Comparison of ENCODE assay signal across 1 cellular context in the genomic region with DNA sequence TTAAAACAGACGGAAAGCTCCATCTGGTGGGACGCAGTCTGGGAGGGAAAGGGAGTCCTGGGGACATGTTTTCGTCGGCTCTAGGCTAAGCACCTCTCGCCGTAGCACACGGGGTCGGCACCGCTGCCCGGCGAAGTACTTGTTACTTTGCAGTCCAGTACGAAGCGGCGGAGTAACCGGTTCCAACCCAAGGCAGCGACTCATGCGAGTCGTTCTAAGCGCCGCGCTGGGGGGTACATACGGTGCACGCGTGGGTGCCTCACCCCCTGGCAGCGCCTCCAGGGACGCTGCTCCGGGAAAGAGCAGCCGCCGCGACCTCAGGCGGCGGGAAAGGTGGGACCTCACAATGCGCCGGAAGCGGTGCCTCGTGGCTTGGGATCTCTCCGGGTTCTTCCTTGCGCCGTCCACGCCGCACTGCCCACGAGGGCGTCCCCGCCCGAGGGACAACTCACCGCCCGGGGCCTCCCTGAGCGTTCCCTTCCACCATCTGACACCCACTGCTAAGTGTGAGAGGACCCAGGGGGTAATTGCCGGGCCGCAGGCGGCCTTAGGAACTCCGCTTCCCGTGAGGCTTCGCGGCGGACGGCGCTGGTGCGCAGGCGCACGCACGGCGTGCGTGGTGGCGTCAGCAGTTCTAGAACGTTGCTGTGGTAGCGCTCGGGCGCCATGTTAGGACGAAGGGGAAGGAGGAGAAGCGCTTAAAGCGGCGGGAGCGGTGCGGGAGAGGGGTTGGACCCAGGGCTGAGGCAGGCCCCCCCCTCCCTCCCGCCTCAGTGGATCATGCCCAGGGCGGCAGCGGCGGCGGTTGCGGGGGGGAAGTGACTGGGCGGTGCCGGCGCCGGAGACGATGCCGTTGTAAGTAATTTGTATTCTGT.
A peak's percentile ranks its signal among the peaks of the same experiment; 100 is the strongest.
TF ChIP-seq lines count a peak whose summit lies in the region.

A gene (plus strand): TSS at position 637 of the 875 bp plus-strand sequence. CDS start 211 bp downstream, at position 848.

TF ChIP-seq in K562, 482 proteins besides CTCF, POLR2A, EP300 and RAD21 (continued from another document and continues in another):
- TF ChIP-seq, protein P1, sequence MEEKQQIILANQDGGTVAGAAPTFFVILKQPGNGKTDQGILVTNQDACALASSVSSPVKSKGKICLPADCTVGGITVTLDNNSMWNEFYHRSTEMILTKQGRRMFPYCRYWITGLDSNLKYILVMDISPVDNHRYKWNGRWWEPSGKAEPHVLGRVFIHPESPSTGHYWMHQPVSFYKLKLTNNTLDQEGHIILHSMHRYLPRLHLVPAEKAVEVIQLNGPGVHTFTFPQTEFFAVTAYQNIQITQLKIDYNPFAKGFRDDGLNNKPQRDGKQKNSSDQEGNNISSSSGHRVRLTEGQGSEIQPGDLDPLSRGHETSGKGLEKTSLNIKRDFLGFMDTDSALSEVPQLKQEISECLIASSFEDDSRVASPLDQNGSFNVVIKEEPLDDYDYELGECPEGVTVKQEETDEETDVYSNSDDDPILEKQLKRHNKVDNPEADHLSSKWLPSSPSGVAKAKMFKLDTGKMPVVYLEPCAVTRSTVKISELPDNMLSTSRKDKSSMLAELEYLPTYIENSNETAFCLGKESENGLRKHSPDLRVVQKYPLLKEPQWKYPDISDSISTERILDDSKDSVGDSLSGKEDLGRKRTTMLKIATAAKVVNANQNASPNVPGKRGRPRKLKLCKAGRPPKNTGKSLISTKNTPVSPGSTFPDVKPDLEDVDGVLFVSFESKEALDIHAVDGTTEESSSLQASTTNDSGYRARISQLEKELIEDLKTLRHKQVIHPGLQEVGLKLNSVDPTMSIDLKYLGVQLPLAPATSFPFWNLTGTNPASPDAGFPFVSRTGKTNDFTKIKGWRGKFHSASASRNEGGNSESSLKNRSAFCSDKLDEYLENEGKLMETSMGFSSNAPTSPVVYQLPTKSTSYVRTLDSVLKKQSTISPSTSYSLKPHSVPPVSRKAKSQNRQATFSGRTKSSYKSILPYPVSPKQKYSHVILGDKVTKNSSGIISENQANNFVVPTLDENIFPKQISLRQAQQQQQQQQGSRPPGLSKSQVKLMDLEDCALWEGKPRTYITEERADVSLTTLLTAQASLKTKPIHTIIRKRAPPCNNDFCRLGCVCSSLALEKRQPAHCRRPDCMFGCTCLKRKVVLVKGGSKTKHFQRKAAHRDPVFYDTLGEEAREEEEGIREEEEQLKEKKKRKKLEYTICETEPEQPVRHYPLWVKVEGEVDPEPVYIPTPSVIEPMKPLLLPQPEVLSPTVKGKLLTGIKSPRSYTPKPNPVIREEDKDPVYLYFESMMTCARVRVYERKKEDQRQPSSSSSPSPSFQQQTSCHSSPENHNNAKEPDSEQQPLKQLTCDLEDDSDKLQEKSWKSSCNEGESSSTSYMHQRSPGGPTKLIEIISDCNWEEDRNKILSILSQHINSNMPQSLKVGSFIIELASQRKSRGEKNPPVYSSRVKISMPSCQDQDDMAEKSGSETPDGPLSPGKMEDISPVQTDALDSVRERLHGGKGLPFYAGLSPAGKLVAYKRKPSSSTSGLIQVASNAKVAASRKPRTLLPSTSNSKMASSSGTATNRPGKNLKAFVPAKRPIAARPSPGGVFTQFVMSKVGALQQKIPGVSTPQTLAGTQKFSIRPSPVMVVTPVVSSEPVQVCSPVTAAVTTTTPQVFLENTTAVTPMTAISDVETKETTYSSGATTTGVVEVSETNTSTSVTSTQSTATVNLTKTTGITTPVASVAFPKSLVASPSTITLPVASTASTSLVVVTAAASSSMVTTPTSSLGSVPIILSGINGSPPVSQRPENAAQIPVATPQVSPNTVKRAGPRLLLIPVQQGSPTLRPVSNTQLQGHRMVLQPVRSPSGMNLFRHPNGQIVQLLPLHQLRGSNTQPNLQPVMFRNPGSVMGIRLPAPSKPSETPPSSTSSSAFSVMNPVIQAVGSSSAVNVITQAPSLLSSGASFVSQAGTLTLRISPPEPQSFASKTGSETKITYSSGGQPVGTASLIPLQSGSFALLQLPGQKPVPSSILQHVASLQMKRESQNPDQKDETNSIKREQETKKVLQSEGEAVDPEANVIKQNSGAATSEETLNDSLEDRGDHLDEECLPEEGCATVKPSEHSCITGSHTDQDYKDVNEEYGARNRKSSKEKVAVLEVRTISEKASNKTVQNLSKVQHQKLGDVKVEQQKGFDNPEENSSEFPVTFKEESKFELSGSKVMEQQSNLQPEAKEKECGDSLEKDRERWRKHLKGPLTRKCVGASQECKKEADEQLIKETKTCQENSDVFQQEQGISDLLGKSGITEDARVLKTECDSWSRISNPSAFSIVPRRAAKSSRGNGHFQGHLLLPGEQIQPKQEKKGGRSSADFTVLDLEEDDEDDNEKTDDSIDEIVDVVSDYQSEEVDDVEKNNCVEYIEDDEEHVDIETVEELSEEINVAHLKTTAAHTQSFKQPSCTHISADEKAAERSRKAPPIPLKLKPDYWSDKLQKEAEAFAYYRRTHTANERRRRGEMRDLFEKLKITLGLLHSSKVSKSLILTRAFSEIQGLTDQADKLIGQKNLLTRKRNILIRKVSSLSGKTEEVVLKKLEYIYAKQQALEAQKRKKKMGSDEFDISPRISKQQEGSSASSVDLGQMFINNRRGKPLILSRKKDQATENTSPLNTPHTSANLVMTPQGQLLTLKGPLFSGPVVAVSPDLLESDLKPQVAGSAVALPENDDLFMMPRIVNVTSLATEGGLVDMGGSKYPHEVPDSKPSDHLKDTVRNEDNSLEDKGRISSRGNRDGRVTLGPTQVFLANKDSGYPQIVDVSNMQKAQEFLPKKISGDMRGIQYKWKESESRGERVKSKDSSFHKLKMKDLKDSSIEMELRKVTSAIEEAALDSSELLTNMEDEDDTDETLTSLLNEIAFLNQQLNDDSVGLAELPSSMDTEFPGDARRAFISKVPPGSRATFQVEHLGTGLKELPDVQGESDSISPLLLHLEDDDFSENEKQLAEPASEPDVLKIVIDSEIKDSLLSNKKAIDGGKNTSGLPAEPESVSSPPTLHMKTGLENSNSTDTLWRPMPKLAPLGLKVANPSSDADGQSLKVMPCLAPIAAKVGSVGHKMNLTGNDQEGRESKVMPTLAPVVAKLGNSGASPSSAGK (IDR thresholded peaks at IDR 0.05) = peak; percentile 92
- TF ChIP-seq L3MBTL2 (IDR thresholded peaks at IDR 0.05) = peak; percentile 93
- no peak for TF ChIP-seq ZNF165 (CRISPR knock-in tag; IDR thresholded peaks at IDR 0.05; ENCODE audit: borderline replicate concordance)
- TF ChIP-seq, protein P2, sequence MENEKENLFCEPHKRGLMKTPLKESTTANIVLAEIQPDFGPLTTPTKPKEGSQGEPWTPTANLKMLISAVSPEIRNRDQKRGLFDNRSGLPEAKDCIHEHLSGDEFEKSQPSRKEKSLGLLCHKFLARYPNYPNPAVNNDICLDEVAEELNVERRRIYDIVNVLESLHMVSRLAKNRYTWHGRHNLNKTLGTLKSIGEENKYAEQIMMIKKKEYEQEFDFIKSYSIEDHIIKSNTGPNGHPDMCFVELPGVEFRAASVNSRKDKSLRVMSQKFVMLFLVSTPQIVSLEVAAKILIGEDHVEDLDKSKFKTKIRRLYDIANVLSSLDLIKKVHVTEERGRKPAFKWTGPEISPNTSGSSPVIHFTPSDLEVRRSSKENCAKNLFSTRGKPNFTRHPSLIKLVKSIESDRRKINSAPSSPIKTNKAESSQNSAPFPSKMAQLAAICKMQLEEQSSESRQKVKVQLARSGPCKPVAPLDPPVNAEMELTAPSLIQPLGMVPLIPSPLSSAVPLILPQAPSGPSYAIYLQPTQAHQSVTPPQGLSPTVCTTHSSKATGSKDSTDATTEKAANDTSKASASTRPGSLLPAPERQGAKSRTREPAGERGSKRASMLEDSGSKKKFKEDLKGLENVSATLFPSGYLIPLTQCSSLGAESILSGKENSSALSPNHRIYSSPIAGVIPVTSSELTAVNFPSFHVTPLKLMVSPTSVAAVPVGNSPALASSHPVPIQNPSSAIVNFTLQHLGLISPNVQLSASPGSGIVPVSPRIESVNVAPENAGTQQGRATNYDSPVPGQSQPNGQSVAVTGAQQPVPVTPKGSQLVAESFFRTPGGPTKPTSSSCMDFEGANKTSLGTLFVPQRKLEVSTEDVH (IDR thresholded peaks at IDR 0.05; ENCODE audit: low read depth, partially characterized antibody) = peak; percentile 70
- TF ChIP-seq, protein P3, sequence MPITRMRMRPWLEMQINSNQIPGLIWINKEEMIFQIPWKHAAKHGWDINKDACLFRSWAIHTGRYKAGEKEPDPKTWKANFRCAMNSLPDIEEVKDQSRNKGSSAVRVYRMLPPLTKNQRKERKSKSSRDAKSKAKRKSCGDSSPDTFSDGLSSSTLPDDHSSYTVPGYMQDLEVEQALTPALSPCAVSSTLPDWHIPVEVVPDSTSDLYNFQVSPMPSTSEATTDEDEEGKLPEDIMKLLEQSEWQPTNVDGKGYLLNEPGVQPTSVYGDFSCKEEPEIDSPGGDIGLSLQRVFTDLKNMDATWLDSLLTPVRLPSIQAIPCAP (CRISPR knock-in tag; IDR thresholded peaks at IDR 0.05; ENCODE audit: borderline replicate concordance) = no peak
- peak; percentile 65; the same call in 1 of the 2 replicates for TF ChIP-seq MTA3 (IDR thresholded peaks at IDR 0.05; ENCODE audit: borderline replicate concordance)
- TF ChIP-seq PURB (CRISPR knock-in tag; IDR thresholded peaks at IDR 0.05; ENCODE audit: low read depth) = no peak
- no peak for TF ChIP-seq FOXK1 (CRISPR knock-in tag; IDR thresholded peaks at IDR 0.05; ENCODE audit: borderline replicate concordance)
- TF ChIP-seq MAZ (CRISPR knock-in tag; conservative IDR thresholded peaks at IDR 0.05 in 1 of 2, IDR thresholded peaks at IDR 0.05 in 1 of 2) = peak in 1 of 2 experiments; percentile 41; a peak in 2 of 4 replicates
- no peak for TF ChIP-seq CBX8 (IDR thresholded peaks at IDR 0.05; ENCODE audit: borderline replicate concordance, extremely low read depth, low read depth, low read length, poor library complexity, severe bottlenecking)
- no peak for TF ChIP-seq ZNF146 (CRISPR knock-in tag; IDR thresholded peaks at IDR 0.05; ENCODE audit: unreplicated experiment)
- no peak for TF ChIP-seq ZNF75A (CRISPR knock-in tag; IDR thresholded peaks at IDR 0.05)
- no peak for TF ChIP-seq ZNF436 (CRISPR knock-in tag; IDR thresholded peaks at IDR 0.05)
- no peak for TF ChIP-seq SMARCC2 (IDR thresholded peaks at IDR 0.05; ENCODE audit: low read depth)
- TF ChIP-seq ZNF224 (CRISPR knock-in tag; IDR thresholded peaks at IDR 0.05) = 0 out of 2 replicates have a peak, but pooled peaks have one; percentile 53
- peak; percentile 76 to 93 (median 88) for TF ChIP-seq YY1 (IDR thresholded peaks at IDR 0.05; ENCODE audit: borderline replicate concordance in 1 of 3, control insufficient read depth in 1 of 3, extremely low read depth in 1 of 3, insufficient read depth in 3 of 3, insufficient read length in 1 of 3, insufficient replicate concordance in 2 of 3, low read depth in 1 of 3, low read length in 2 of 3)
- peak; percentile 86 for TF ChIP-seq POLR2AphosphoS5 (IDR thresholded peaks at IDR 0.05; ENCODE audit: control insufficient read depth, insufficient read depth, low read depth, low read length)
- TF ChIP-seq, protein P4, sequence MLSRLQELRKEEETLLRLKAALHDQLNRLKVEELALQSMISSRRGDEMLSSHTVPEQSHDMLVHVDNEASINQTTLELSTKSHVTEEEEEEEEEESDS (CRISPR knock-in tag; IDR thresholded peaks at IDR 0.05) = no peak
- TF ChIP-seq, protein P5, sequence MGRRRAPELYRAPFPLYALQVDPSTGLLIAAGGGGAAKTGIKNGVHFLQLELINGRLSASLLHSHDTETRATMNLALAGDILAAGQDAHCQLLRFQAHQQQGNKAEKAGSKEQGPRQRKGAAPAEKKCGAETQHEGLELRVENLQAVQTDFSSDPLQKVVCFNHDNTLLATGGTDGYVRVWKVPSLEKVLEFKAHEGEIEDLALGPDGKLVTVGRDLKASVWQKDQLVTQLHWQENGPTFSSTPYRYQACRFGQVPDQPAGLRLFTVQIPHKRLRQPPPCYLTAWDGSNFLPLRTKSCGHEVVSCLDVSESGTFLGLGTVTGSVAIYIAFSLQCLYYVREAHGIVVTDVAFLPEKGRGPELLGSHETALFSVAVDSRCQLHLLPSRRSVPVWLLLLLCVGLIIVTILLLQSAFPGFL (CRISPR knock-in tag; IDR thresholded peaks at IDR 0.05) = no peak
- TF ChIP-seq MCM5 (IDR thresholded peaks at IDR 0.05; ENCODE audit: low read depth) = no peak
- no peak for TF ChIP-seq ZNF184 (CRISPR knock-in tag; IDR thresholded peaks at IDR 0.05)
- TF ChIP-seq, protein P6, sequence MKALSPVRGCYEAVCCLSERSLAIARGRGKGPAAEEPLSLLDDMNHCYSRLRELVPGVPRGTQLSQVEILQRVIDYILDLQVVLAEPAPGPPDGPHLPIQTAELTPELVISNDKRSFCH (CRISPR knock-in tag; IDR thresholded peaks at IDR 0.05) = no peak
- TF ChIP-seq, protein P6 (tag; IDR thresholded peaks at IDR 0.05) = 0 out of 2 replicates have a peak, but pooled peaks have one; percentile 27
- no peak for TF ChIP-seq ARID2 (IDR thresholded peaks at IDR 0.05)
- no peak for TF ChIP-seq KDM2B (CRISPR knock-in tag; IDR thresholded peaks at IDR 0.05)
- TF ChIP-seq MYBL2 (IDR thresholded peaks at IDR 0.05; ENCODE audit: low read depth) = no peak
- no peak for TF ChIP-seq MYBL2 (CRISPR knock-in tag; IDR thresholded peaks at IDR 0.05; ENCODE audit: borderline replicate concordance)
- no peak for TF ChIP-seq KHSRP (IDR thresholded peaks at IDR 0.05)
- TF ChIP-seq CBFA2T2 (conservative IDR thresholded peaks at IDR 0.05) = no peak
- TF ChIP-seq, protein P7, sequence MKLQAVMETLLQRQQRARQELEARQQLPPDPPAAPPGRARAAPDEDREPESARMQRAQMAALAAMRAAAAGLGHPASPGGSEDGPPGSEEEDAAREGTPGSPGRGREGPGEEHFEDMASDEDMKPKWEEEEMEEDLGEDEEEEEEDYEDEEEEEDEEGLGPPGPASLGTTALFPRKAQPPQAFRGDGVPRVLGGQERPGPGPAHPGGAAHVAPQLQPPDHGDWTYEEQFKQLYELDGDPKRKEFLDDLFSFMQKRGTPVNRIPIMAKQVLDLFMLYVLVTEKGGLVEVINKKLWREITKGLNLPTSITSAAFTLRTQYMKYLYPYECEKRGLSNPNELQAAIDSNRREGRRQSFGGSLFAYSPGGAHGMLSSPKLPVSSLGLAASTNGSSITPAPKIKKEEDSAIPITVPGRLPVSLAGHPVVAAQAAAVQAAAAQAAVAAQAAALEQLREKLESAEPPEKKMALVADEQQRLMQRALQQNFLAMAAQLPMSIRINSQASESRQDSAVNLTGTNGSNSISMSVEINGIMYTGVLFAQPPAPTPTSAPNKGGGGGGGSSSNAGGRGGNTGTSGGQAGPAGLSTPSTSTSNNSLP (IDR thresholded peaks at IDR 0.05; ENCODE audit: borderline replicate concordance, low read depth, low read length) = no peak
- TF ChIP-seq, protein P8, sequence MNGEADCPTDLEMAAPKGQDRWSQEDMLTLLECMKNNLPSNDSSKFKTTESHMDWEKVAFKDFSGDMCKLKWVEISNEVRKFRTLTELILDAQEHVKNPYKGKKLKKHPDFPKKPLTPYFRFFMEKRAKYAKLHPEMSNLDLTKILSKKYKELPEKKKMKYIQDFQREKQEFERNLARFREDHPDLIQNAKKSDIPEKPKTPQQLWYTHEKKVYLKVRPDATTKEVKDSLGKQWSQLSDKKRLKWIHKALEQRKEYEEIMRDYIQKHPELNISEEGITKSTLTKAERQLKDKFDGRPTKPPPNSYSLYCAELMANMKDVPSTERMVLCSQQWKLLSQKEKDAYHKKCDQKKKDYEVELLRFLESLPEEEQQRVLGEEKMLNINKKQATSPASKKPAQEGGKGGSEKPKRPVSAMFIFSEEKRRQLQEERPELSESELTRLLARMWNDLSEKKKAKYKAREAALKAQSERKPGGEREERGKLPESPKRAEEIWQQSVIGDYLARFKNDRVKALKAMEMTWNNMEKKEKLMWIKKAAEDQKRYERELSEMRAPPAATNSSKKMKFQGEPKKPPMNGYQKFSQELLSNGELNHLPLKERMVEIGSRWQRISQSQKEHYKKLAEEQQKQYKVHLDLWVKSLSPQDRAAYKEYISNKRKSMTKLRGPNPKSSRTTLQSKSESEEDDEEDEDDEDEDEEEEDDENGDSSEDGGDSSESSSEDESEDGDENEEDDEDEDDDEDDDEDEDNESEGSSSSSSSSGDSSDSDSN (IDR thresholded peaks at IDR 0.05; ENCODE audit: borderline replicate concordance in 1 of 2, low read depth in 2 of 2, low read length in 2 of 2) = no peak; a peak in 1 of 4 replicates
- peak; percentile 90 for TF ChIP-seq ZFX (CRISPR knock-in tag; IDR thresholded peaks at IDR 0.05)
